Comparison of ENCODE assay signal across 8 cellular contexts in the genomic region with DNA sequence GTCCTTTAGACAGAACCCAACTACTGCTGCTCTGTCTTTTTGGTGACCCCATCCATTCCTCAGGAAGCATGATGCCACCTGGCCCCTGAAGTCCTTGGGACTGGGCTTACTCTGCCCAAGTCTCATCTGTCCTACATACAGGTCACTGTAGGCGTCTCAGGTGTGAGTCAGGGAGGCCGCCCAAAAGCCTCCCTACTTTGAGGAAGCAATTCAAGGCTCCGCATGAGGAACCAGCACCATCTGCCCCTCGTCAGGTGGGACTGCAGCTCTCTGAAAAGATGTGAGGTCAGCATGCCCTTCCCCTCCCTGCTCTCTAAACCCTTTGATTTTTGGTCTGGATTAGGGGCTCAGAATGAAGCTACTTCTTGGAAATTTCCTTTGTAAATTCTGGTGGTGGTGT.
DNase-seq lines count a peak whose midpoint lies in the region; ATAC-seq lines count a peak whose summit lies in the region.

No MANE protein-coding gene starts in this region.

- H3K36me3 Mint-ChIP-seq in activated naive CD4-positive, alpha-beta T cell treated with anti-CD3 and anti-CD28 coated beads for 36 hours (ENCODE audit: low read depth) = no peaks in the 10 kb centered on the region
- no peaks in the 10 kb centered on the region for H3K36me3 Mint-ChIP-seq in activated T-cell treated with anti-CD3 and anti-CD28 coated beads, Interleukin-2, amount 50 U/mL, for 24 hours (ENCODE audit: low read depth)
- no peaks in the 10 kb centered on the region for H3K36me3 Mint-ChIP-seq in stimulated activated memory B cell treated with anti-CD40 and anti-IgM and Interleukin-4, amounts not matched to agents 10 μg/mL and 1 μg/mL and 100 μg/mL, for 72 hours

- H3K4me3 Mint-ChIP-seq in activated naive CD4-positive, alpha-beta T cell treated with anti-CD3 and anti-CD28 coated beads for 36 hours = no peak overlapping the region
- no peak overlapping the region for H3K4me3 Mint-ChIP-seq in activated T-cell treated with anti-CD3 and anti-CD28 coated beads, Interleukin-2, amount 50 U/mL, for 24 hours
- no peak overlapping the region for H3K4me3 Mint-ChIP-seq in stimulated activated memory B cell treated with anti-CD40 and anti-IgM and Interleukin-4, amounts not matched to agents 10 μg/mL and 1 μg/mL and 100 μg/mL, for 72 hours

- no peaks in the 10 kb centered on the region for H3K9me3 Mint-ChIP-seq in activated naive CD4-positive, alpha-beta T cell treated with anti-CD3 and anti-CD28 coated beads for 36 hours
- H3K9me3 Mint-ChIP-seq in activated T-cell treated with anti-CD3 and anti-CD28 coated beads, Interleukin-2, amount 50 U/mL, for 24 hours = no peaks in the 10 kb centered on the region
- no peaks in the 10 kb centered on the region for H3K9me3 Mint-ChIP-seq in stimulated activated memory B cell treated with anti-CD40 and anti-IgM and Interleukin-4, amounts not matched to agents 10 μg/mL and 1 μg/mL and 100 μg/mL, for 72 hours

- CTCF ChIA-PET in activated naive CD4-positive, alpha-beta T cell treated with anti-CD3 and anti-CD28 coated beads for 36 hours (lab: Charles Lee) = interaction anchor here (0.7 to 1.2 kb wide), 4 partner anchors 11 to 844 kb away, joined by 3 to 8 read pairs (median 4); no protein-coding TSS in a partner anchor

- DNase-seq in activated naive CD4-positive, alpha-beta T cell treated with anti-CD3 and anti-CD28 coated beads for 36 hours = peak; percentile 51
- DNase-seq in activated naive CD4-positive, alpha-beta T cell (lab: John Stamatoyannopoulos, UW) = no peak
- peak; percentile 39 for DNase-seq in activated T-cell treated with anti-CD3 and anti-CD28 coated beads, Interleukin-2, amount 50 U/mL, for 24 hours
- DNase-seq in NCI-H128 (lab: John Stamatoyannopoulos, UW; ENCODE audit: unreplicated experiment) (no peak), NCI-H510A (lab: John Stamatoyannopoulos, UW) (no peak), NCI-H345 (lab: John Stamatoyannopoulos, UW) (no peak)

- intact Hi-C loops in activated naive CD4-positive, alpha-beta T cell treated with anti-CD3 and anti-CD28 coated beads for 36 hours (cut with micrococcal nuclease) = loop anchor here (1.0 to 5.0 kb wide), 2 partner anchors 340 to 358 kb away; no protein-coding TSS in a partner anchor

- H3K27me3 Mint-ChIP-seq in activated naive CD4-positive, alpha-beta T cell treated with anti-CD3 and anti-CD28 coated beads for 36 hours (ENCODE audit: low read depth) = no peaks in the 10 kb centered on the region
- peaks cover 8% of the 10 kb centered on the region for H3K27me3 Mint-ChIP-seq in activated T-cell treated with anti-CD3 and anti-CD28 coated beads, Interleukin-2, amount 50 U/mL, for 24 hours
- no peaks in the 10 kb centered on the region for H3K27me3 Mint-ChIP-seq in stimulated activated memory B cell treated with anti-CD40 and anti-IgM and Interleukin-4, amounts not matched to agents 10 μg/mL and 1 μg/mL and 100 μg/mL, for 72 hours

- no peak overlapping the region for H3K27ac Mint-ChIP-seq in activated naive CD4-positive, alpha-beta T cell treated with anti-CD3 and anti-CD28 coated beads for 36 hours
- no peak overlapping the region for H3K27ac Mint-ChIP-seq in activated T-cell treated with anti-CD3 and anti-CD28 coated beads, Interleukin-2, amount 50 U/mL, for 24 hours
- H3K27ac Mint-ChIP-seq in stimulated activated memory B cell treated with anti-CD40 and anti-IgM and Interleukin-4, amounts not matched to agents 10 μg/mL and 1 μg/mL and 100 μg/mL, for 72 hours = no peak overlapping the region

- ATAC-seq in HG03097 (IDR thresholded peaks at IDR 0.05; ENCODE audit: low FRiP score, unreplicated experiment) = peak; percentile 71
- peak; percentile 32 for ATAC-seq in stimulated activated memory B cell treated with anti-CD40 and anti-IgM and Interleukin-4, amounts not matched to agents 10 μg/mL and 1 μg/mL and 100 μg/mL, for 72 hours

- no peaks in the 10 kb centered on the region for H3K4me1 Mint-ChIP-seq in activated naive CD4-positive, alpha-beta T cell treated with anti-CD3 and anti-CD28 coated beads for 36 hours (ENCODE audit: low read depth)
- no peaks in the 10 kb centered on the region for H3K4me1 Mint-ChIP-seq in activated T-cell treated with anti-CD3 and anti-CD28 coated beads, Interleukin-2, amount 50 U/mL, for 24 hours (ENCODE audit: low read depth)
- H3K4me1 Mint-ChIP-seq in stimulated activated memory B cell treated with anti-CD40 and anti-IgM and Interleukin-4, amounts not matched to agents 10 μg/mL and 1 μg/mL and 100 μg/mL, for 72 hours = no peaks in the 10 kb centered on the region

Comparison
In these comparisons a context has a peak if more than half of its experiments do, and no peak if none do; other contexts are left out.
1. DNase-seq: peak in activated naive CD4-positive, alpha-beta T cell treated with anti-CD3 and anti-CD28 coated beads for 36 hours (single experiment) and activated T-cell treated with anti-CD3 and anti-CD28 coated beads, Interleukin-2, amount 50 U/mL, for 24 hours (single experiment); none in activated naive CD4-positive, alpha-beta T cell (0 of 4), NCI-H128 (single experiment), NCI-H510A (single experiment) and NCI-H345 (single experiment).